ENCODE assay signal across 20 cellular contexts in genomic region chr12:41174602-41175001, GRCh38. TPM values are rescaled to one million over a fixed set of nuclear protein-coding genes. Genes with fewer than 3 reads are reported as not detected.
"Had no signal": no experiment of that assay in that cellular context is flagged by ENCODE, and none has a peak within 500 bp of the region (broad histone marks: within the 10 kb centered on the region; RNA-seq: fewer than 3 reads in every experiment).

No MANE protein-coding gene starts in this region.

- DNase-seq: effector memory CD8-positive, alpha-beta T cell; erythroblast; esophagus squamous epithelium; foreskin melanocyte; kidney; mucosa of descending colon; naive B cell; right lobe of liver; stimulated activated CD4-positive, alpha-beta T cell treated with anti-CD3 and anti-CD28 coated beads, Interleukin-12 subunit alpha, Interleukin-12 subunit beta, amount 100 ng/mL, for 4 hours; stimulated activated CD4-positive, alpha-beta T cell treated with anti-CD3 and anti-CD28 coated beads, Interleukin-1b, Interleukin-23, amount 100 ng/mL, for 48 hours; stimulated activated CD4-positive, alpha-beta T cell treated with anti-CD3 and anti-CD28 coated beads, Interleukin-4, amount 100 ng/mL, for 1 hour; stimulated activated CD8-positive, alpha-beta memory T cell treated with anti-CD3 and anti-CD28 coated beads, Interleukin-4, amount 100 ng/mL, for 48 hours; stimulated activated naive CD4-positive, alpha-beta T cell; stimulated activated naive CD8-positive, alpha-beta T cell treated with anti-CD3 and anti-CD28 coated beads, Interleukin-15, amount 100 ng/mL, for 72 hours; transverse colon; upper lobe of right lung; uterus had no signal

RNA-seq across cellular contexts. Expression of gene PDZRN4, which starts 13.5 kb away (rescaled TPM):
- total RNA-seq: dermis microvascular lymphatic vessel endothelial cell; natural killer cell treated with Interleukin-12 subunit alpha and Interleukin-12 subunit beta and Interleukin-15 and Interleukin-18, amount 100 ng/mL, for 72 hours; osteoblast had no signal
